ENCODE assay signal across 23 cellular contexts in the genomic region with DNA sequence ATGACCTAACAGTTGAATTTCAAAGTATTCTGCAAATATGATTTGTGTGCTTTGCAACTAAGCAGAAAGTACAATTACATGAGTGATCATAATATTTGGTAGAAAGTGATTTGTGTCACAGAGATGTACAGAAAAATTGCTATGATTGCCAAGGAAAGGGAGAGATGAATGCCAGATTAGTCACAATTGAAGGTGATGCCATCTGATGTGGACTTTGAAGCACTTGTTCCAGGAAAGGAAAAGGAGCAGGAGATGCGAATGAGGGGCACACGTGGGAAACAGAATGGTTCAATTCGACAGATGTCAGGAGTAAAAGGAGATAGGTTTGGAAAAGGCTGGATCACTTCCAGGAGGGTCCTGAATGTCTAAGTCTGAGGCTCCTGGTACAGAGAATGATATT.
"Had no signal": no experiment of that assay in that cellular context is flagged by ENCODE, and none has a peak within 500 bp of the region (broad histone marks: within the 10 kb centered on the region; RNA-seq: fewer than 3 reads in every experiment).

No MANE protein-coding gene starts in this region.

- H3K27ac ChIP-seq: breast epithelium, SJSA1 had no signal

- FAIRE-seq: RCC 7860 had no signal

- H3K4me3 ChIP-seq: breast epithelium, SJSA1 had no signal

- DNase-seq: activated CD4-positive, alpha-beta T cell treated with anti-CD3 and anti-CD28 coated beads for 4 hours; activated CD8-positive, alpha-beta memory T cell treated with anti-CD3 and anti-CD28 coated beads, Interleukin-2, amount 50 U/mL, for 4 hours; activated gamma-delta T cell treated with Interleukin-2 at 50 U/mL for 16 hours; activated naive CD4-positive, alpha-beta T cell treated with anti-CD3 and anti-CD28 coated beads, Interleukin-2, amount 10 ng/mL, durations not matched to agents 7 days and 5 days; activated naive CD8-positive, alpha-beta T cell treated with anti-CD3 and anti-CD28 coated beads for 36 hours; activated T-cell treated with anti-CD3 and anti-CD28 coated beads, Interleukin-2, amount 50 U/mL, for 72 hours; anterior cingulate cortex; caudate nucleus; KG1; MV-4-11; NCI-H1417 treated with DMSO at 0.1 percent for 48 hours; NCI-H1694; NCI-H2029; NCI-H2107; NCI-H524 treated with DMSO at 0.1 percent for 48 hours; NCI-H774; NK-92 treated with Interleukin-12 subunit alpha and Interleukin-12 subunit beta, amount 100 ng/mL, for 24 hours; SHP77; SW 1271 had no signal

- H3K4me1 ChIP-seq: breast epithelium, SJSA1 had no signal

- H3K9me3 ChIP-seq: breast epithelium, SJSA1 had no signal

- H3K27me3 ChIP-seq: breast epithelium had no signal

- ATAC-seq: activated CD4-positive, CD25-positive, alpha-beta regulatory T cell treated with anti-CD3 and anti-CD28 coated beads, Interleukin-2, amount 50 U/mL, for 24 hours; activated T-cell treated with anti-CD3 and anti-CD28 coated beads, Interleukin-2, amount 50 U/mL, for 72 hours had no signal

- H3K36me3 ChIP-seq: breast epithelium, SJSA1 had no signal
